12 cellular contexts compared by ENCODE assay signal in the genomic region with DNA sequence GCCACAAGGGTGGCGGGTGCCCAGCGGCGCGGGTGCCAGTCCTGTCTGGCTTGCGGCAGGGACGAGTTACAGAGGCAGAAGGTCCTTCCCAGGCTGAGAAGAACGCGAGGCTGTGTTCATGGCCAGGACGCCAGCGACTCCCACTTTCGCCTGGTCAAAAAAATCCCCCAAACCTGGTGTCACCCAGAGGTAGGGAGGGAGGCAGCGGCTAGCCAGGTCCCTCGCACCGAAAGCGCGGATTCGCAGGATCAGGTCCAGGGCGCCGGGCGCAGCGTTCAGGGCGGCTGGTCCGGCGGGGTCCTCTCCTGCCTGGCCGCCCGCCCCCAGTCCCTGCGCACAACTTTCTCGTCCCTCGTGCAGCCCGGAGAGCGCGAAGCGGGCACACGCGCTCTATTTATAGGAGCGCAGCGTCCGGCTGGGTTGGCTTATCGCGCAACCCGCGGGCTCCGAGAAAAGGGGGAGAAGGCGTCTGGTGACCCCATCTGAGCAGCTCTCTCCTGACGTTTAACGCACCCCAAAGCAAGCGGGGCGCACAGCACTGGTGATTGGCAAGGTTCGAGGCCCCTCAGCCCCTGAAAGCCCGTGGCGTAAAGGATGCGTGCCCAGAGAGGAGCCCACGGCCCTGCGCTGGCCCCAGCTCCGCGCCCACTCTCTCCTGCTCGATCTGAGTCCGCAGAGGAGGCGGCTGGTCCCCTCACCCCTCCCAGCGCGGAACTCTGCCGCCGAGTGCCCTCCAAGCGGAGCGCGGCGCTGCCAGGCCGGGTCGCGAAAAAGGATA. TPM values are rescaled to one million over a fixed set of nuclear protein-coding genes. Genes with fewer than 3 reads are reported as not detected.
"Had no signal": no experiment of that assay in that cellular context is flagged by ENCODE, and none has a peak within 500 bp of the region (broad histone marks: within the 10 kb centered on the region; RNA-seq: fewer than 3 reads in every experiment).

No MANE protein-coding gene starts in this region.

- H3K9me3 ChIP-seq: colonic mucosa, gastrocnemius medialis, ovary, tibial artery had no signal

- DNase-seq: activated CD4-positive, alpha-beta T cell treated with anti-CD3 and anti-CD28 coated beads for 4 hours; activated CD8-positive, alpha-beta T cell treated with anti-CD3 and anti-CD28 coated beads for 36 hours; activated naive CD4-positive, alpha-beta T cell treated with Interleukin-2 at 50 U/mL for 16 hours; colonic mucosa; effector CD8-positive, alpha-beta T cell; gastrocnemius medialis; tibial artery had no signal

- ATAC-seq: activated CD8-positive, alpha-beta T cell treated with anti-CD3 and anti-CD28 coated beads for 36 hours; gastrocnemius medialis had no signal

- H3K27me3 ChIP-seq: ovary had no signal

- H3K27ac ChIP-seq: colonic mucosa, gastrocnemius medialis, ovary, tibial artery had no signal

- H3K36me3 ChIP-seq: colonic mucosa, gastrocnemius medialis, ovary, tibial artery had no signal

- H3K4me1 ChIP-seq: colonic mucosa, gastrocnemius medialis had no signal

- H3K4me3 ChIP-seq: colonic mucosa, ovary, tibial artery had no signal

- FAIRE-seq: astrocyte had no signal

RNA-seq across cellular contexts. Expression of a gene that starts 0.5 kb away (rescaled TPM):
- total RNA-seq: activated CD8-positive, alpha-beta T cell treated with anti-CD3 and anti-CD28 coated beads for 36 hours; activated T-helper 1 cell treated with anti-CD3 and anti-CD28 coated beads, Interleukin-12 subunit alpha, Interleukin-12 subunit beta, Interleukin-2, Interleukin-4 antibody, amounts not matched to agents 30 ng/mL and 10 ng/mL and 1 ng/mL, durations not matched to agents 14 hours and 24 hours and 36 hours; astrocyte; fibroblast of lung; gastrocnemius medialis; renal cortical epithelial cell had no signal
- polyA plus RNA-seq: fibroblast of lung had no signal
